ENCODE assay signal across 8 cellular contexts in the genomic region with DNA sequence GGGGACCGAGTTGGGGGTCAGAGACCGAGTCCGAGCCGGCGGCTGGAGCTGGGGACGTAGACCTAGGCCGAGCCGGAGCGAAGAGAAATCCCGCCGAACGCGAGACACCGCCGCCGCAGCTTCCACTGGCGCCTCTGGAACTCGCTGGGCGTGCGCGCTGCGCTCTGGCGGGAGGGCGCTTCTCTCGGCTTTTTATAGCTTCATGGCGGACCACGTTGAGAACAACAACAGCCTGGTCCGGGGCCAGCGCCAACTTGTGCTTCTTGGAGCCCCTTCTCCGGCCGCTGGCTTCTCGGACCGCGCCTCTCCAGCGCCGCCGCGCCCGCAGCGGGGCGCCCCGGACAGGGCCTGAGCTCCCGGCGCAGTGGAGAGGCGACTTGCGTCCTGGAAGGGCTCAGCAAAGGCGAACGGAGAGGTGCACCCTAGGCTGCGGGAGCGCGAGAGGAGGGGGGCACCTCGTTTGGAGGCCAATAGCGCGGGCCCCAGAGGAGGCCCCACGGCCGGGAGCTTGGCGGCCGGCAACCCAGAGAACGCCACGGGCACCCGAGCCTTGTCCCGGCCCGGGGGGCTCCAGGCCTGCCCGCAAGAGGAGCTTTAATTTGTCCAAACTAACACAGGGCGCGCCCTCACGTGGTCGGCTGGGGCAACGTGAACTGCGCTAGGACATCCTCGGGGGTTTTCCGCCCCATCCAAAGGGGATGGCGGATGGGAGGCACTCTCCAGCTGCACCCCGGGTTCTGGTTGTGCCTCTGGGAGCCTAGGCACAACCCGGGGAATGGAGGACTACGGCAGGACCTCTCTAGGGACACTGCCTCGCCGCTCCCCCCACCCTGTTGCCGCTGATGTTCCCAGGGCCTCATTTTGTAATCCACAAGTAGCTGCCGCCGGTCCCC. TPM values are rescaled to one million over a fixed set of nuclear protein-coding genes. Genes with fewer than 3 reads are reported as not detected.
A peak's percentile ranks its signal among the peaks of the same experiment; 100 is the strongest.
DNase-seq lines count a peak whose midpoint lies in the region; ATAC-seq and TF ChIP-seq lines count a peak whose summit lies in the region.

No MANE protein-coding gene starts in this region.

- DNase-seq in GM10266 (ENCODE audit: extremely low spot score) (peak; percentile 92), NCI-H345 treated with DMSO at 0.1 percent for 48 hours (lab: John Stamatoyannopoulos, UW; ENCODE audit: unreplicated experiment) (peak; percentile 12), left lobe of liver (ENCODE audit: low spot score) (peak; percentile 89)
- DNase-seq in activated CD4-positive, alpha-beta T cell treated with anti-CD3 and anti-CD28 coated beads for 48 hours, result peak; percentile 94
- DNase-seq in stimulated activated CD4-positive, alpha-beta T cell treated with anti-CD3 and anti-CD28 coated beads, Interleukin-2, amount 100 ng/mL, for 4 hours (ENCODE audit: low read depth), result peak; percentile 83

- peak overlapping the region; percentile 93 for H3K27ac ChIP-seq in cingulate gyrus (ENCODE audit: low read depth, low read length)

- ATAC-seq in HG02884 (IDR thresholded peaks at IDR 0.05; ENCODE audit: unreplicated experiment) (peak; percentile 42), left lobe of liver (peak; percentile 71), GM21619 (IDR thresholded peaks at IDR 0.05; ENCODE audit: unreplicated experiment) (no peak)

- peak; percentile 92 for TF ChIP-seq CTCF in GM10266 (IDR thresholded peaks at IDR 0.05; ENCODE audit: control insufficient read depth, insufficient read depth, low read depth, missing control alignments)

RNA-seq across cellular contexts. Expression of a gene that starts 37.7 kb away (rescaled TPM):
- total RNA-seq in left lobe of liver, result 19.1 TPM

Comparison
In these comparisons a context has a peak if more than half of its experiments do, and no peak if none do; other contexts are left out.
1. DNase-seq: peak in every context shown above with its lines; median percentile 94 in activated CD4-positive, alpha-beta T cell treated with anti-CD3 and anti-CD28 coated beads for 48 hours; 92 in GM10266; 89 in left lobe of liver; 83 in stimulated activated CD4-positive, alpha-beta T cell treated with anti-CD3 and anti-CD28 coated beads, Interleukin-2, amount 100 ng/mL, for 4 hours; 12 in NCI-H345 treated with DMSO at 0.1 percent for 48 hours.